In genomic region chr12:12538535-12538934, GRCh38 we compare ENCODE assay signal across 21 cellular contexts. TPM values are rescaled to one million over a fixed set of nuclear protein-coding genes. Genes with fewer than 3 reads are reported as not detected.
DNase-seq lines count a peak whose midpoint lies in the region; ATAC-seq, FAIRE-seq and TF ChIP-seq lines count a peak whose summit lies in the region.
"Had no signal": no experiment of that assay in that cellular context is flagged by ENCODE, and none has a peak within 500 bp of the region (broad histone marks: within the 10 kb centered on the region; RNA-seq: fewer than 3 reads in every experiment).

No MANE protein-coding gene starts in this region.

- H2AFZ ChIP-seq in OCI-LY7 (ENCODE audit: low read length), result peak overlapping the region; percentile 11

- H3K4me3 ChIP-seq in OCI-LY7 (ENCODE audit: low read depth, low read length, poor library complexity, severe bottlenecking) (no peak overlapping the region), left lung (no peak overlapping the region), subcutaneous abdominal adipose tissue (ENCODE audit: low read depth in 1 of 5, low read length in 5 of 5) (no peak overlapping the region)
- H3K4me3 ChIP-seq: adrenal gland, breast epithelium had no signal

- DNase-seq in HT-29 (ENCODE audit: low spot score) (peak; percentile 45), OCI-LY7 (ENCODE audit: low spot score) (no peak), left lung (no peak), OCI-M2 (lab: John Stamatoyannopoulos, UW; ENCODE audit: unreplicated experiment) (no peak), D721Med (ENCODE audit: insufficient read length, low spot score) (no peak)
- DNase-seq: activated CD4-positive, alpha-beta T cell treated with anti-CD3 and anti-CD28 coated beads, Interleukin-2, amount 10 ng/mL, durations not matched to agents 7 days and 5 days; activated CD8-positive, alpha-beta memory T cell treated with anti-CD3 and anti-CD28 coated beads, Interleukin-2, amount 50 U/mL, for 4 hours; activated effector memory CD4-positive, alpha-beta T cell treated with anti-CD3 and anti-CD28 coated beads, Interleukin-2, amount 50 U/mL, for 16 hours; adrenal gland; Caco-2; foreskin fibroblast; Kasumi-1; kidney; NCI-H1436; NCI-H2171; NCI-H774 had no signal

- H3K9me3 ChIP-seq in OCI-LY7 (ENCODE audit: low read length) (no peaks in the 10 kb centered on the region), left lung (no peaks in the 10 kb centered on the region), subcutaneous abdominal adipose tissue (ENCODE audit: control insufficient read depth in 5 of 5, low read length in 5 of 5) (no peaks in the 10 kb centered on the region)
- H3K9me3 ChIP-seq: adrenal gland, breast epithelium, Caco-2 had no signal

- H3K27me3 ChIP-seq in left lung (no peaks in the 10 kb centered on the region), subcutaneous abdominal adipose tissue (ENCODE audit: control insufficient read depth in 5 of 5, insufficient read depth in 4 of 5, low read length in 5 of 5) (no peaks in the 10 kb centered on the region)
- H3K27me3 ChIP-seq: adrenal gland, breast epithelium had no signal

- no peaks in the 10 kb centered on the region for H3K9me2 ChIP-seq in OCI-LY7 (ENCODE audit: insufficient read depth, low read length)

- CTCF ChIA-PET in OCI-LY7 (lab: Charles Lee; ENCODE audit: unreplicated experiment), result no interaction called here

- BruUV-seq in OCI-LY7 (replicated peaks; lab: Mats Ljungman, UMichigan), result no TSS peak

- no peaks in the 10 kb centered on the region for H4K20me1 ChIP-seq in OCI-LY7 (ENCODE audit: insufficient read depth, low read length)

- H3K79me2 ChIP-seq in OCI-LY7 (ENCODE audit: insufficient read depth, low read depth, low read length), result no peaks in the 10 kb centered on the region

- H3K9ac ChIP-seq in subcutaneous abdominal adipose tissue (ENCODE audit: low read length in 5 of 5), result no peak overlapping the region

- H3K27ac ChIP-seq in OCI-LY7 (ENCODE audit: low read depth, low read length, poor library complexity, severe bottlenecking) (no peak overlapping the region), left lung (peak overlapping the region in 1 of 2 donors; percentile 28), subcutaneous abdominal adipose tissue (ENCODE audit: low read depth, low read length) (peak overlapping the region; percentile 9)

- intact Hi-C loops in OCI-LY7 (cut with micrococcal nuclease; ENCODE audit: unreplicated experiment), result no loop called here
- intact Hi-C loops in left lung (cut with DNase I), result no loop called here

- POLR2A ChIA-PET in OCI-LY7 (lab: Charles Lee), result interaction anchor here (1.6 kb wide), 1 partner anchor 12 kb away, joined by 4 read pairs; no protein-coding TSS in a partner anchor

- peak overlapping the region; percentile 15; the same call in 1 of the 2 replicates for H3K4me2 ChIP-seq in OCI-LY7 (ENCODE audit: low read length)

- H3K36me3 ChIP-seq in OCI-LY7 (ENCODE audit: insufficient read depth, low read length) (no peaks in the 10 kb centered on the region), left lung (no peaks in the 10 kb centered on the region), subcutaneous abdominal adipose tissue (ENCODE audit: control insufficient read depth in 5 of 5, insufficient read depth in 5 of 5, low read length in 5 of 5) (no peaks in the 10 kb centered on the region)
- H3K36me3 ChIP-seq: adrenal gland, breast epithelium had no signal

- peak; percentile 25 for ATAC-seq in left lung
- ATAC-seq in GM21737 (IDR thresholded peaks at IDR 0.05; ENCODE audit: unreplicated experiment), result no peak

- H3K4me1 ChIP-seq in OCI-LY7 (ENCODE audit: insufficient read depth, low read length, poor library complexity, severe bottlenecking) (peaks cover 41% of the 10 kb centered on the region), left lung (peaks cover 2 to 19% of the 10 kb centered on the region in 2 donors), subcutaneous abdominal adipose tissue (ENCODE audit: control insufficient read depth in 5 of 5, insufficient read depth in 5 of 5, low read length in 5 of 5) (peaks cover 0 to 23% (median 14%) of the 10 kb centered on the region in 5 donors)
- H3K4me1 ChIP-seq: breast epithelium had no signal

- FAIRE-seq in D721Med (lab: Jason Lieb, UNC), result no peak
- FAIRE-seq: endothelial cell of umbilical vein, HTR-8/SVneo, kidney had no signal

- TF ChIP-seq CTCF in OCI-LY7 (conservative IDR thresholded peaks at IDR 0.05; ENCODE audit: low read length) (no peak), left lung (IDR thresholded peaks at IDR 0.05) (no peak), D721Med (IDR thresholded peaks at IDR 0.05; ENCODE audit: insufficient read depth, missing control alignments) (no peak)

RNA-seq across cellular contexts. Expression of gene DUSP16, which starts 24.1 kb away (rescaled TPM):
- total RNA-seq in HT-29 (2014; rRNA removed; shearing (Covaris generic)), result 9.2 and 11.3 TPM in 2 replicates
- 2.8 and 3.7 TPM in 2 replicates for total RNA-seq in OCI-LY7 (2014; rRNA removed; shearing (Covaris generic))
- total RNA-seq in OCI-LY7 (2022), result 6.7 and 11.8 TPM in 2 replicates
- total RNA-seq in left lung, result 10 to 100 TPM; 31.7 to 45.6 TPM
